ENCODE assay signal across 1 cellular context in the genomic region with DNA sequence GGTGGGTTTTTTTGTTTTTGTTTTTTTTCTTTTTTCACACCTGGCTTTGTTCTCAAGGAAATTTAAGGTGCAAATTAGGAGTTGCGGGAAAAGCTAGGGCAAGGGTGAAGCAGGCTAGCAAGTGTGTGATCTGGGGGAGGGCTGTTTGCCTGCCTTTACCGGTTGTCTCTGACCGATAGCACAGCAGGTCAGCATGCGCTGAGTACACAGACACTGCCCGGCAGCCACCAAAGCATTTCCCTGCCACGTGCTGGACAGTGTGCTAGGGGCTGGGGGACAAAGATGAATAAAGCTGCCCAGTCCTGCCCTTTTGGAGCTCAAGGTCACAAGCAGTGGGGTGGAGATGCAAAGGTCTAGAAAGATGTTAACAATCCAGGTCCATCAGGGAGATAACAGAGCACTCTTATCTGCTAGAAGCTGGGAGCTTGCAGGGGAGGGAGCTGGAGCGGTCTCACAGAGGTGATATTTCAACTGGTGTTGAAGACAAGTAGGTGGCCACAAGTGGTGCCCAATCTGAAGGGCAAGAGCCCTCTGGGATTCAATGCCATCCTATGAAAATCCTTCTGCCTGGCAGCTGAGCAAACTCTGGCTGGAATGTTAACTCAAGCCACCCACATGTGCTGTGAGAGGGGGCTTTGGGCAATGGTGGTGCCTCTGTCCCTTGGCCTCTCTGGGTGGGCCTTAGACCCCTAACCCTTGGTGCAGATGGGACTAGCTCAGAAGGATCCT.
TF ChIP-seq lines count a peak whose summit lies in the region.

No MANE protein-coding gene starts in this region.

TF ChIP-seq in H1, 55 proteins besides CTCF, POLR2A, EP300 and RAD21:
- TF ChIP-seq, protein P1, sequence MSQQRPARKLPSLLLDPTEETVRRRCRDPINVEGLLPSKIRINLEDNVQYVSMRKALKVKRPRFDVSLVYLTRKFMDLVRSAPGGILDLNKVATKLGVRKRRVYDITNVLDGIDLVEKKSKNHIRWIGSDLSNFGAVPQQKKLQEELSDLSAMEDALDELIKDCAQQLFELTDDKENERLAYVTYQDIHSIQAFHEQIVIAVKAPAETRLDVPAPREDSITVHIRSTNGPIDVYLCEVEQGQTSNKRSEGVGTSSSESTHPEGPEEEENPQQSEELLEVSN (IDR thresholded peaks at IDR 0.05): peak; percentile 69
- TF ChIP-seq, protein P2, sequence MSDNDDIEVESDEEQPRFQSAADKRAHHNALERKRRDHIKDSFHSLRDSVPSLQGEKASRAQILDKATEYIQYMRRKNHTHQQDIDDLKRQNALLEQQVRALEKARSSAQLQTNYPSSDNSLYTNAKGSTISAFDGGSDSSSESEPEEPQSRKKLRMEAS (IDR thresholded peaks at IDR 0.05): peak; percentile 87
- TF ChIP-seq NANOG (IDR thresholded peaks at IDR 0.05; ENCODE audit: insufficient read depth, low read depth, low read length, poor library complexity, severe bottlenecking): no peak
- 0 out of 2 replicates have a peak, but pooled peaks have one; percentile 4 for TF ChIP-seq SUZ12 (IDR thresholded peaks at IDR 0.05; ENCODE audit: low read length)
